In genomic region chr14:105578070-105578469, GRCh38 we compare ENCODE assay signal across 20 cellular contexts. TPM values are rescaled to one million over a fixed set of nuclear protein-coding genes. Genes with fewer than 3 reads are reported as not detected.
DNase-seq lines count a peak whose midpoint lies in the region; TF ChIP-seq lines count a peak whose summit lies in the region.
"Had no signal": no experiment of that assay in that cellular context is flagged by ENCODE, and none has a peak within 500 bp of the region (broad histone marks: within the 10 kb centered on the region; RNA-seq: fewer than 3 reads in every experiment).

No MANE protein-coding gene starts in this region.

- peaks cover 43% of the 10 kb centered on the region for H3K9me3 ChIP-seq in HUES48 (ENCODE audit: control insufficient read depth, insufficient read depth, low read length)
- H3K9me3 ChIP-seq: testis, uterus had no signal

- CTCF ChIA-PET in Calu3 (lab: Charles Lee) = no interaction called here

- H3K9ac ChIP-seq in HUES48 (ENCODE audit: low read depth, low read length) = no peak overlapping the region

- peak overlapping the region; percentile 35; the same call in 1 of the 2 replicates for H3K4me3 ChIP-seq in HUES48 (ENCODE audit: low read depth, low read length)
- H3K4me3 ChIP-seq: testis, uterus had no signal

- H3K9me3 Mint-ChIP-seq in Calu3 (ENCODE audit: low read depth, unreplicated experiment) (peaks cover 19% of the 10 kb centered on the region), neural crest cell (peaks cover 35% of the 10 kb centered on the region)
- H3K9me3 Mint-ChIP-seq in activated naive CD8-positive, alpha-beta T cell treated with anti-CD3 and anti-CD28 coated beads for 36 hours = no peaks in the 10 kb centered on the region
- H3K9me3 Mint-ChIP-seq: activated CD4-positive, alpha-beta memory T cell treated with anti-CD3 and anti-CD28 coated beads, Interleukin-2, amount 10 ng/mL, durations not matched to agents 7 days and 5 days; activated naive CD4-positive, alpha-beta T cell treated with anti-CD3 and anti-CD28 coated beads for 36 hours; CD8-positive, alpha-beta memory T cell had no signal

- H3K4me1 ChIP-seq in HUES48 (ENCODE audit: control insufficient read depth, insufficient read depth, low read length) = no peaks in the 10 kb centered on the region
- H3K4me1 ChIP-seq: testis, uterus had no signal

- H3K27me3 Mint-ChIP-seq in Calu3 (ENCODE audit: unreplicated experiment) = peaks cover 39% of the 10 kb centered on the region
- H3K27me3 Mint-ChIP-seq in activated naive CD8-positive, alpha-beta T cell treated with anti-CD3 and anti-CD28 coated beads for 36 hours = no peaks in the 10 kb centered on the region
- H3K27me3 Mint-ChIP-seq in neural crest cell (ENCODE audit: low read depth) = peaks cover 2% of the 10 kb centered on the region
- H3K27me3 Mint-ChIP-seq: activated CD4-positive, alpha-beta memory T cell treated with anti-CD3 and anti-CD28 coated beads, Interleukin-2, amount 10 ng/mL, durations not matched to agents 7 days and 5 days had no signal

- TF ChIP-seq CTCF in Calu3 (IDR thresholded peaks at IDR 0.05; ENCODE audit: unreplicated experiment) = no peak
- TF ChIP-seq CTCF in neural crest cell (conservative IDR thresholded peaks at IDR 0.05) = no peak

- H3K36me3 Mint-ChIP-seq in Calu3 (ENCODE audit: insufficient read depth, unreplicated experiment) (no peaks in the 10 kb centered on the region), neural crest cell (ENCODE audit: low read depth) (peaks cover 39% of the 10 kb centered on the region)
- H3K36me3 Mint-ChIP-seq in activated naive CD8-positive, alpha-beta T cell treated with anti-CD3 and anti-CD28 coated beads for 36 hours = no peaks in the 10 kb centered on the region
- H3K36me3 Mint-ChIP-seq: CD8-positive, alpha-beta memory T cell had no signal

- H3K27ac Mint-ChIP-seq in Calu3 (ENCODE audit: unreplicated experiment) = peak overlapping the region; percentile 1
- peak overlapping the region; percentile 18 for H3K27ac Mint-ChIP-seq in activated naive CD8-positive, alpha-beta T cell treated with anti-CD3 and anti-CD28 coated beads for 36 hours
- H3K27ac Mint-ChIP-seq in neural crest cell (ENCODE audit: unreplicated experiment) = no peak overlapping the region
- H3K27ac Mint-ChIP-seq: activated CD4-positive, alpha-beta memory T cell treated with anti-CD3 and anti-CD28 coated beads, Interleukin-2, amount 10 ng/mL, durations not matched to agents 7 days and 5 days; activated naive CD4-positive, alpha-beta T cell treated with anti-CD3 and anti-CD28 coated beads for 36 hours; WTC11 had no signal

- H3K27me3 ChIP-seq in HUES48 (ENCODE audit: control insufficient read depth, insufficient read depth, low read length) = no peaks in the 10 kb centered on the region
- H3K27me3 ChIP-seq: testis, uterus had no signal

- no TSS peak for BruUV-seq in Calu3 (replicated peaks; lab: Mats Ljungman, UMichigan)

- no peaks in the 10 kb centered on the region for H3K36me3 ChIP-seq in HUES48 (ENCODE audit: control insufficient read depth, insufficient read depth, low read length)
- H3K36me3 ChIP-seq: uterus had no signal

- H3K4me3 Mint-ChIP-seq in Calu3 (ENCODE audit: low read depth, unreplicated experiment) = no peak overlapping the region
- H3K4me3 Mint-ChIP-seq in activated naive CD8-positive, alpha-beta T cell treated with anti-CD3 and anti-CD28 coated beads for 36 hours = no peak overlapping the region
- H3K4me3 Mint-ChIP-seq in neural crest cell = peak overlapping the region; percentile 33
- H3K4me3 Mint-ChIP-seq: activated CD4-positive, alpha-beta memory T cell treated with anti-CD3 and anti-CD28 coated beads, Interleukin-2, amount 10 ng/mL, durations not matched to agents 7 days and 5 days; activated naive CD4-positive, alpha-beta T cell treated with anti-CD3 and anti-CD28 coated beads for 36 hours; CD8-positive, alpha-beta memory T cell; WTC11 had no signal

- intact Hi-C loops in Calu3 (cut with micrococcal nuclease; ENCODE audit: unreplicated experiment) = no loop called here

- H3K27ac ChIP-seq in HUES48 (ENCODE audit: low read depth, low read length) = no peak overlapping the region
- H3K27ac ChIP-seq: testis, uterus had no signal

- DNase-seq in Calu3 (no peak), neural crest cell (ENCODE audit: low read depth, low spot score) (no peak), H4 (ENCODE audit: low spot score) (no peak), DMS153 (lab: John Stamatoyannopoulos, UW) (no peak)
- no peak for DNase-seq in activated naive CD8-positive, alpha-beta T cell treated with anti-CD3 and anti-CD28 coated beads for 36 hours
- no peak for DNase-seq in activated effector memory CD4-positive, alpha-beta T cell treated with Interleukin-2 at 50 U/mL for 16 hours
- DNase-seq: activated CD4-positive, alpha-beta memory T cell treated with anti-CD3 and anti-CD28 coated beads, Interleukin-2, amount 10 ng/mL, durations not matched to agents 7 days and 5 days; activated naive CD4-positive, alpha-beta T cell treated with anti-CD3 and anti-CD28 coated beads for 36 hours; activated T-cell treated with anti-CD3 and anti-CD28 coated beads, Interleukin-2, amount 50 U/mL, for 1 hour; CD8-positive, alpha-beta memory T cell; central memory CD4-positive, alpha-beta T cell; foreskin melanocyte; hippocampal formation; NCI-H1694; NCI-H526; T-helper 9 cell; testis; uterus had no signal

- H3K4me1 Mint-ChIP-seq in Calu3 (ENCODE audit: low read depth, unreplicated experiment) (peaks cover 8% of the 10 kb centered on the region), neural crest cell (no peaks in the 10 kb centered on the region)
- H3K4me1 Mint-ChIP-seq in activated naive CD8-positive, alpha-beta T cell treated with anti-CD3 and anti-CD28 coated beads for 36 hours = no peaks in the 10 kb centered on the region
- H3K4me1 Mint-ChIP-seq: CD8-positive, alpha-beta memory T cell; WTC11 had no signal

RNA-seq across cellular contexts. Expression of gene TMEM121, which starts 51.7 kb away (rescaled TPM):
- total RNA-seq in Calu3 (2022) (0.38 and 0.42 TPM in 2 replicates), neural crest cell (12.3 and 13.9 TPM in 2 replicates)
- 10 to 100 TPM; 16.7 to 16.8 TPM for total RNA-seq in activated naive CD8-positive, alpha-beta T cell treated with anti-CD3 and anti-CD28 coated beads for 36 hours
- total RNA-seq in H4 (2014; rRNA removed; shearing (Covaris generic)) = 1.6 and 2.5 TPM in 2 replicates
